In genomic region chr1:175481126-175482071, GRCh38 we compare ENCODE assay signal across 8 cellular contexts.
A peak's percentile ranks its signal among the peaks of the same experiment; 100 is the strongest.
DNase-seq lines count a peak whose midpoint lies in the region; ATAC-seq and TF ChIP-seq lines count a peak whose summit lies in the region.

No MANE protein-coding gene starts in this region.

- no peaks in the 10 kb centered on the region for H3K4me1 ChIP-seq in mucosa of descending colon (ENCODE audit: low read depth)

- peak; percentile 55 for ATAC-seq in mucosa of descending colon
- no peak for ATAC-seq in GM21423 (IDR thresholded peaks at IDR 0.05; ENCODE audit: unreplicated experiment)
- ATAC-seq in GM19035 (IDR thresholded peaks at IDR 0.05; ENCODE audit: unreplicated experiment), result no peak

- DNase-seq in AG10803 (ENCODE audit: low read depth) (peak; percentile 22), GM20000 (ENCODE audit: low spot score) (peak; percentile 38), NCI-H446 treated with DMSO at 0.1 percent for 48 hours (lab: John Stamatoyannopoulos, UW) (peak; percentile 3), dermis microvascular lymphatic vessel endothelial cell (ENCODE audit: low read depth in 2 of 2) (peak; percentile 7 to 49), mucosa of descending colon (peak in 1 of 3 donors; percentile 38)
- no peak for DNase-seq in effector CD8-positive, alpha-beta T cell (lab: John Stamatoyannopoulos, UW)

- H3K4me3 ChIP-seq in AG10803 (ENCODE audit: low read length) (no peak overlapping the region), mucosa of descending colon (no peak overlapping the region)

- intact Hi-C loops in mucosa of descending colon (cut with DNase I, micrococcal nuclease), result no loop called here

- H3K36me3 ChIP-seq in mucosa of descending colon (ENCODE audit: low read depth), result no peaks in the 10 kb centered on the region

- TF ChIP-seq CTCF in AG10803 (conservative IDR thresholded peaks at IDR 0.05; ENCODE audit: low read length), result peak; percentile 64
- TF ChIP-seq CTCF in GM20000 (IDR thresholded peaks at IDR 0.05; ENCODE audit: extremely low read depth, missing control alignments), result no peak
- TF ChIP-seq CTCF in mucosa of descending colon (IDR thresholded peaks at IDR 0.05), result peak; percentile 9

- H3K9me3 ChIP-seq in mucosa of descending colon, result no peaks in the 10 kb centered on the region
